Comparison of ENCODE assay signal across 8 cellular contexts in the genomic region with DNA sequence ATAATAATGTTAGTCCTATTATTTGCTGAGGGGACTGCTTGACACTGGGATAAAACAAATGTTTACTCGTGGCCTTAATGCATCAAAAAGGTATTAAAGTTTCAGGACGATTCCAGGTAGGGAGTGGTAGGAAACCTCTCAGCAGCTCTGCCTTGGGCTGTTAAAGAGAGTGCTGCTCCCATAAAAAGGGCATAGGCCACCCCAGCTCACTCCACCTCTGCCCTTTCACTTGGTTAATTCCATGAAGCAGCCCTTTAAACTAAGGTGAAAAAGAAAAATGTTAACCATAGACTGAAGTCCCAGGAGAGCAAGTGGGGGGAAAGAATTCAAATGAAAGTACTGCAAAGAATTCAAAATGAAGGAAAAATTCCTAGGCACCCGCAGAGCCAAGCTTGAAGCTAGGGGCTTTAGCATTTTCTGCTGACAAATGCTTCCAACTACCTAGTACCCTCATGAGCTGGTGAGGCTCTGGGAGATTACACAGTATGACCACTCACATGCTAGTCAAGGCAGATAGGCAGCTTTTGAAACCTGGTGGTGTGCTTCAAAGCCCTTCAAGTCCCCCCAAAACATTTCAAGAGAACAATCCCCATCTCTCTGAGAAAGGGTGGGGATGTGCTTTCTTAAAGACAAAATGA. TPM values are rescaled to one million over a fixed set of nuclear protein-coding genes. Genes with fewer than 3 reads are reported as not detected.
A peak's percentile ranks its signal among the peaks of the same experiment; 100 is the strongest.
DNase-seq lines count a peak whose midpoint lies in the region; ATAC-seq and TF ChIP-seq lines count a peak whose summit lies in the region.

No MANE protein-coding gene starts in this region.

- H3K4me1 Mint-ChIP-seq in activated naive CD8-positive, alpha-beta T cell (ENCODE audit: low read depth): peaks cover 82% of the 10 kb centered on the region
- H3K4me1 Mint-ChIP-seq in naive B cell: peaks cover 32 to 61% (median 61%) of the 10 kb centered on the region in 3 donors

- H3K36me3 ChIP-seq in HAP-1 (replicated peaks): peaks cover 6% of the 10 kb centered on the region; the same call in 1 of the 2 replicates

- no peak overlapping the region for H3K4me3 ChIP-seq in HAP-1

- ATAC-seq in GM18499 (IDR thresholded peaks at IDR 0.05; ENCODE audit: insufficient read depth, unreplicated experiment) (peak; percentile 26), naive B cell (ENCODE audit: low read depth in 2 of 2) (peak in 1 of 2 donors; percentile 15)

- no peaks in the 10 kb centered on the region for H3K36me3 Mint-ChIP-seq in activated naive CD8-positive, alpha-beta T cell
- no peaks in the 10 kb centered on the region for H3K36me3 Mint-ChIP-seq in naive B cell

- no peaks in the 10 kb centered on the region for H3K9me3 Mint-ChIP-seq in activated naive CD8-positive, alpha-beta T cell (ENCODE audit: low read depth)
- H3K9me3 Mint-ChIP-seq in naive B cell: no peaks in the 10 kb centered on the region

- H3K27ac Mint-ChIP-seq in activated naive CD8-positive, alpha-beta T cell: peak overlapping the region; percentile 97
- H3K27ac Mint-ChIP-seq in naive B cell: peak overlapping the region; percentile 87 to 99 (median 97)

- H3K4me3 Mint-ChIP-seq in activated naive CD8-positive, alpha-beta T cell: peak overlapping the region; percentile 87
- H3K4me3 Mint-ChIP-seq in naive B cell: peak overlapping the region in 7 of 8 donors; percentile 72 to 90 (median 88)

- peak; percentile 26 to 37 for DNase-seq in HAP-1 (ENCODE audit: low spot score in 2 of 2)
- no peak for DNase-seq in naive B cell
- DNase-seq in NCI-H128 (lab: John Stamatoyannopoulos, UW; ENCODE audit: unreplicated experiment): no peak
- DNase-seq in COLO668 (lab: John Stamatoyannopoulos, UW; ENCODE audit: unreplicated experiment): no peak
- DNase-seq in SIG-M5 treated with dmso at 0.1 percent for 504 hours (lab: John Stamatoyannopoulos, UW; ENCODE audit: unreplicated experiment): no peak
- no peak for DNase-seq in GM10266 (ENCODE audit: extremely low spot score)

- H3K27me3 Mint-ChIP-seq in activated naive CD8-positive, alpha-beta T cell: no peaks in the 10 kb centered on the region
- H3K27me3 Mint-ChIP-seq in naive B cell: no peaks in the 10 kb centered on the region

- in situ Hi-C loops in HAP-1 (cut with MboI; ENCODE audit: low sequenced_read_pairs): no loop called here

- no peak for TF ChIP-seq CTCF in GM10266 (IDR thresholded peaks at IDR 0.05; ENCODE audit: control insufficient read depth, insufficient read depth, low read depth, missing control alignments)

- H3K9me3 ChIP-seq in HAP-1: no peaks in the 10 kb centered on the region

- H3K27me3 ChIP-seq in HAP-1 (ENCODE audit: low read depth): no peaks in the 10 kb centered on the region

- peaks cover 71% of the 10 kb centered on the region for H3K4me1 ChIP-seq in HAP-1

RNA-seq across cellular contexts. Expression of a gene that starts 8.5 kb away (rescaled TPM):
- polyA plus RNA-seq in naive B cell (ENCODE audit: low read depth in 6 of 6): 1 to 10 TPM in 5 of 6 donors, not detected in 1; 3.4 to 5.9 (median 4.8) TPM

Comparison
In these comparisons a context has a peak if more than half of its experiments do, and no peak if none do; other contexts are left out.
1. DNase-seq: peak in HAP-1 (2 of 2); none in naive B cell (single experiment), NCI-H128 (single experiment), COLO668 (single experiment), SIG-M5 treated with dmso at 0.1 percent for 504 hours (single experiment) and GM10266 (single experiment).